Comparison of ENCODE assay signal across 1 cellular context in genomic region chr16:86362155-86362849, GRCh38.
A peak's percentile ranks its signal among the peaks of the same experiment; 100 is the strongest.
TF ChIP-seq lines count a peak whose summit lies in the region.

No MANE protein-coding gene starts in this region.

TF ChIP-seq in IMR-90, 13 proteins besides CTCF, POLR2A, EP300 and RAD21:
- peak; percentile 73 for TF ChIP-seq USF2 (IDR thresholded peaks at IDR 0.05; ENCODE audit: low read depth, low read length)
- TF ChIP-seq ELK1 (IDR thresholded peaks at IDR 0.05; ENCODE audit: borderline replicate concordance, low read depth, low read length), result no peak
